Comparison of ENCODE assay signal across 8 cellular contexts in genomic region chr9:63816742-63817621, GRCh38.
DNase-seq lines count a peak whose midpoint lies in the region; ATAC-seq, FAIRE-seq and TF ChIP-seq lines count a peak whose summit lies in the region.

No MANE protein-coding gene starts in this region.

- H3K4me1 ChIP-seq in keratinocyte (ENCODE audit: control insufficient read depth, extremely low read depth, insufficient read depth, low read length): peaks cover 6% of the 10 kb centered on the region

- no peaks in the 10 kb centered on the region for H4K20me1 ChIP-seq in keratinocyte (ENCODE audit: control insufficient read depth, extremely low read depth, insufficient read depth, low read length)

- H3K9me1 ChIP-seq in keratinocyte (ENCODE audit: control insufficient read depth, extremely low read depth, insufficient read depth, low read length): no peaks in the 10 kb centered on the region

- dilution Hi-C loops in keratinocyte (cut with MboI; ENCODE audit: extremely low pct_ligation_motif_present, low sequenced_read_pairs): no loop called here

- H3K4me2 ChIP-seq in keratinocyte (ENCODE audit: control insufficient read depth, extremely low read depth, insufficient read depth, low read depth, low read length): peak overlapping the region; percentile 87

- H3K27ac ChIP-seq in caudate nucleus (ENCODE audit: low read depth, low read length) (peak overlapping the region; percentile 92), keratinocyte (ENCODE audit: control insufficient read depth, insufficient read depth, low read length) (no peak overlapping the region)

- peak overlapping the region; percentile 42 for H3K9ac ChIP-seq in keratinocyte (ENCODE audit: control insufficient read depth, extremely low read depth, insufficient read depth, low read length)

- H3K27me3 ChIP-seq in keratinocyte (ENCODE audit: control insufficient read depth, extremely low read depth, insufficient read depth, low read length): peaks cover 6% of the 10 kb centered on the region

- DNase-seq in T-helper 2 cell (peak; percentile 41 to 62 (median 51)), caudate nucleus (lab: John Stamatoyannopoulos, UW) (no peak), keratinocyte (ENCODE audit: low read depth, low spot score) (peak; percentile 80), NCI-H1694 (lab: John Stamatoyannopoulos, UW) (no peak), hypothalamus (lab: John Stamatoyannopoulos, UW) (no peak)
- peak; percentile 35 to 70 (median 56) for DNase-seq in stimulated activated CD4-positive, alpha-beta T cell treated with anti-CD3 and anti-CD28 coated beads, Interleukin-1b, Interleukin-23, amount 100 ng/mL, for 24 hours (ENCODE audit: low read depth in 4 of 4, low spot score in 1 of 4)

- no peak for TF ChIP-seq CTCF in keratinocyte (optimal IDR thresholded peaks at IDR 0.05 in 1 of 3, IDR thresholded peaks at IDR 0.05 in 1 of 3, conservative IDR thresholded peaks at IDR 0.05 in 1 of 3; ENCODE audit: extremely low read depth in 1 of 3, insufficient read depth in 2 of 3, low read length in 3 of 3)

- H3K4me3 ChIP-seq in keratinocyte (ENCODE audit: control insufficient read depth in 2 of 3, extremely low read depth in 1 of 3, insufficient read depth in 2 of 3, low read depth in 1 of 3, low read length in 3 of 3): peak overlapping the region; percentile 81 to 90 (median 83)

- no peaks in the 10 kb centered on the region for H3K36me3 ChIP-seq in keratinocyte (ENCODE audit: control insufficient read depth in 2 of 2, extremely low read depth in 1 of 2, insufficient read depth in 2 of 2, low read length in 2 of 2)

- FAIRE-seq in keratinocyte (lab: Jason Lieb, UNC): no peak

- H2AFZ ChIP-seq in keratinocyte (ENCODE audit: control insufficient read depth, low read length): peak overlapping the region; percentile 96

- ATAC-seq in GM18508 (IDR thresholded peaks at IDR 0.05; ENCODE audit: insufficient read depth, unreplicated experiment): peak; percentile 47
- peak; percentile 75 for ATAC-seq in HG02943 (IDR thresholded peaks at IDR 0.05; ENCODE audit: low read depth, unreplicated experiment)

- H3K79me2 ChIP-seq in keratinocyte (ENCODE audit: control insufficient read depth, insufficient read depth, low read length): peaks cover 7% of the 10 kb centered on the region

- H3K9me3 ChIP-seq in keratinocyte (ENCODE audit: control insufficient read depth, low read depth, low read length): peaks cover 10% of the 10 kb centered on the region

Comparison
In these comparisons a context has a peak if more than half of its experiments do, and no peak if none do; other contexts are left out.
1. DNase-seq: peak in T-helper 2 cell (5 of 5), keratinocyte (single experiment) and stimulated activated CD4-positive, alpha-beta T cell treated with anti-CD3 and anti-CD28 coated beads, Interleukin-1b, Interleukin-23, amount 100 ng/mL, for 24 hours (4 of 4); none in caudate nucleus (0 of 61), NCI-H1694 (single experiment) and hypothalamus (0 of 51).